Comparison of ENCODE assay signal across 10 cellular contexts in genomic region chr16:68972720-68973119, GRCh38.
A peak's percentile ranks its signal among the peaks of the same experiment; 100 is the strongest.
DNase-seq lines count a peak whose midpoint lies in the region; ATAC-seq and TF ChIP-seq lines count a peak whose summit lies in the region.
"Had no signal": no experiment of that assay in that cellular context is flagged by ENCODE, and none has a peak within 500 bp of the region (broad histone marks: within the 10 kb centered on the region; RNA-seq: fewer than 3 reads in every experiment).

No MANE protein-coding gene starts in this region.

- no peaks in the 10 kb centered on the region for H3K4me1 ChIP-seq in sigmoid colon
- H3K4me1 ChIP-seq: ascending aorta had no signal

- H3K27ac Mint-ChIP-seq in neural crest cell (ENCODE audit: unreplicated experiment): peak overlapping the region; percentile 14
- H3K27ac Mint-ChIP-seq: T-helper 2 cell treated with Interferon-gamma antibody and Interleukin-4, amounts not matched to agents 5 μg/mL and 100 μg/mL, for 36 hours had no signal

- no peaks in the 10 kb centered on the region for H3K27me3 Mint-ChIP-seq in neural crest cell (ENCODE audit: low read depth)

- no peak overlapping the region for H3K27ac ChIP-seq in sigmoid colon
- H3K27ac ChIP-seq: ascending aorta had no signal

- TF ChIP-seq CTCF in choroid plexus epithelial cell (conservative IDR thresholded peaks at IDR 0.05; ENCODE audit: low read depth, low read length) (peak; percentile 76), neural crest cell (conservative IDR thresholded peaks at IDR 0.05) (peak; percentile 27), sigmoid colon (IDR thresholded peaks at IDR 0.05) (no peak)

- no peak for TF ChIP-seq POLR2A in sigmoid colon (IDR thresholded peaks at IDR 0.05)

- no peak for TF ChIP-seq EP300 in sigmoid colon (IDR thresholded peaks at IDR 0.05)

- no peaks in the 10 kb centered on the region for H3K9me3 Mint-ChIP-seq in neural crest cell
- H3K9me3 Mint-ChIP-seq: T-helper 2 cell treated with Interferon-gamma antibody and Interleukin-4, amounts not matched to agents 5 μg/mL and 100 μg/mL, for 36 hours had no signal

- WGBS in sigmoid colon, 2 donors: 35 to 64% methylated on average over 4 of the region's 4 CpGs

- ATAC-seq in GM21786 (IDR thresholded peaks at IDR 0.05; ENCODE audit: unreplicated experiment): no peak

- H3K4me3 ChIP-seq in choroid plexus epithelial cell (ENCODE audit: low read depth, low read length) (no peak overlapping the region), sigmoid colon (no peak overlapping the region)
- H3K4me3 ChIP-seq: ascending aorta had no signal

- peaks cover 12% of the 10 kb centered on the region for H3K4me1 Mint-ChIP-seq in neural crest cell

- H3K4me3 Mint-ChIP-seq in neural crest cell: no peak overlapping the region
- H3K4me3 Mint-ChIP-seq: T-helper 2 cell treated with Interferon-gamma antibody and Interleukin-4, amounts not matched to agents 5 μg/mL and 100 μg/mL, for 36 hours had no signal

- intact Hi-C loops in sigmoid colon (cut with DNase I): no loop called here

- peaks cover 5% of the 10 kb centered on the region for H3K36me3 Mint-ChIP-seq in neural crest cell (ENCODE audit: low read depth)

- H3K9me3 ChIP-seq in sigmoid colon: no peaks in the 10 kb centered on the region
- H3K9me3 ChIP-seq: ascending aorta had no signal

- peaks cover 3 to 29% (median 8%) of the 10 kb centered on the region in 4 donors for H3K36me3 ChIP-seq in sigmoid colon

- H3K27me3 ChIP-seq in sigmoid colon: no peaks in the 10 kb centered on the region
- H3K27me3 ChIP-seq: ascending aorta had no signal

- DNase-seq in EL (peak; percentile 64), NCI-H1694 treated with DMSO at 0.1 percent for 48 hours (lab: John Stamatoyannopoulos, UW) (peak; percentile 26), choroid plexus epithelial cell (ENCODE audit: low read depth) (peak; percentile 74), neural crest cell (ENCODE audit: low read depth, low spot score) (peak; percentile 7), sigmoid colon (no peak), NCI-H2196 (lab: John Stamatoyannopoulos, UW; ENCODE audit: unreplicated experiment) (no peak)
- DNase-seq in activated effector memory CD4-positive, alpha-beta T cell treated with Interleukin-2 at 50 U/mL for 16 hours: no peak

Comparison
In these comparisons a context has a peak if more than half of its experiments do, and no peak if none do; other contexts are left out.
1. DNase-seq: peak in EL (single experiment), NCI-H1694 treated with DMSO at 0.1 percent for 48 hours (single experiment), choroid plexus epithelial cell (single experiment) and neural crest cell (single experiment); none in sigmoid colon (single experiment), activated effector memory CD4-positive, alpha-beta T cell treated with Interleukin-2 at 50 U/mL for 16 hours (single experiment) and NCI-H2196 (single experiment).
2. CTCF ChIP-seq: peak in choroid plexus epithelial cell (single experiment) and neural crest cell (single experiment); none in sigmoid colon (0 of 4).